Comparison of ENCODE assay signal across 18 cellular contexts in genomic region chr20:61289166-61289565, GRCh38. TPM values are rescaled to one million over a fixed set of nuclear protein-coding genes. Genes with fewer than 3 reads are reported as not detected.
DNase-seq lines count a peak whose midpoint lies in the region; ATAC-seq and TF ChIP-seq lines count a peak whose summit lies in the region.
"Had no signal": no experiment of that assay in that cellular context is flagged by ENCODE, and none has a peak within 500 bp of the region (broad histone marks: within the 10 kb centered on the region; RNA-seq: fewer than 3 reads in every experiment).

No MANE protein-coding gene starts in this region.

- no peaks in the 10 kb centered on the region for H3K27me3 ChIP-seq in layer of hippocampus (ENCODE audit: control insufficient read depth, insufficient read depth, low read length)
- H3K27me3 ChIP-seq: BE2C had no signal

- intact Hi-C loops in sciatic nerve (cut with DNase I), result no loop called here

- peak; percentile 58 for DNase-seq in chondrocyte (ENCODE audit: low spot score)
- no peak for DNase-seq in sciatic nerve (ENCODE audit: low spot score)
- no peak for DNase-seq in activated T-cell treated with anti-CD3 and anti-CD28 coated beads, Interleukin-2, amount 50 U/mL, for 72 hours
- no peak for DNase-seq in DMS53 treated with DMSO at 0.1 percent for 48 hours (lab: John Stamatoyannopoulos, UW; ENCODE audit: unreplicated experiment)
- no peak for DNase-seq in dermis blood vessel endothelial cell
- DNase-seq: ACHN; BE2C; CD4-positive, CD25-positive, alpha-beta regulatory T cell; CD8-positive, alpha-beta memory T cell; COR-L47; DMS 273 treated with DMSO at 0.1 percent for 48 hours; DMS53; HCEC 1CT had no signal

- H3K27ac ChIP-seq in layer of hippocampus (ENCODE audit: low read depth, low read length), result peak overlapping the region; percentile 83

- H3K4me1 Mint-ChIP-seq in chondrocyte (ENCODE audit: low read depth), result no peaks in the 10 kb centered on the region
- H3K4me1 Mint-ChIP-seq in activated T-cell treated with anti-CD3 and anti-CD28 coated beads, Interleukin-2, amount 50 U/mL, for 72 hours (ENCODE audit: low read depth), result no peaks in the 10 kb centered on the region
- H3K4me1 Mint-ChIP-seq: CD4-positive, CD25-positive, alpha-beta regulatory T cell; CD8-positive, alpha-beta memory T cell had no signal

- no peaks in the 10 kb centered on the region for H3K36me3 Mint-ChIP-seq in chondrocyte (ENCODE audit: low read depth)
- H3K36me3 Mint-ChIP-seq in activated T-cell treated with anti-CD3 and anti-CD28 coated beads, Interleukin-2, amount 50 U/mL, for 72 hours (ENCODE audit: insufficient read depth in 2 of 2), result peaks cover 0 to 2% of the 10 kb centered on the region in 2 donors
- H3K36me3 Mint-ChIP-seq: CD4-positive, CD25-positive, alpha-beta regulatory T cell; CD8-positive, alpha-beta memory T cell; IgD-negative memory B cell had no signal

- TF ChIP-seq CTCF in chondrocyte (IDR thresholded peaks at IDR 0.05), result no peak

- no peaks in the 10 kb centered on the region for H3K9me3 Mint-ChIP-seq in chondrocyte (ENCODE audit: low read depth)
- no peaks in the 10 kb centered on the region for H3K9me3 Mint-ChIP-seq in activated T-cell treated with anti-CD3 and anti-CD28 coated beads, Interleukin-2, amount 50 U/mL, for 72 hours

- H3K4me3 Mint-ChIP-seq in chondrocyte (ENCODE audit: unreplicated experiment), result no peak overlapping the region
- H3K4me3 Mint-ChIP-seq in activated T-cell treated with anti-CD3 and anti-CD28 coated beads, Interleukin-2, amount 50 U/mL, for 72 hours, result no peak overlapping the region
- H3K4me3 Mint-ChIP-seq: CD4-positive, CD25-positive, alpha-beta regulatory T cell; CD8-positive, alpha-beta memory T cell; GM23338; IgD-negative memory B cell had no signal

- no peaks in the 10 kb centered on the region for H3K27me3 Mint-ChIP-seq in chondrocyte (ENCODE audit: low read depth)
- no peaks in the 10 kb centered on the region for H3K27me3 Mint-ChIP-seq in activated T-cell treated with anti-CD3 and anti-CD28 coated beads, Interleukin-2, amount 50 U/mL, for 72 hours (ENCODE audit: low read depth)
- H3K27me3 Mint-ChIP-seq: CD4-positive, CD25-positive, alpha-beta regulatory T cell; CD8-positive, alpha-beta memory T cell; IgD-negative memory B cell had no signal

- peak; percentile 3 for ATAC-seq in sciatic nerve
- no peak for ATAC-seq in activated T-cell treated with anti-CD3 and anti-CD28 coated beads, Interleukin-2, amount 50 U/mL, for 72 hours (replicated peaks in 1 of 2)
- no peak for ATAC-seq in HG03439 (IDR thresholded peaks at IDR 0.05; ENCODE audit: unreplicated experiment)
- ATAC-seq: GM23338, HepG2 had no signal

- H3K27ac Mint-ChIP-seq in chondrocyte (ENCODE audit: unreplicated experiment), result no peak overlapping the region
- H3K27ac Mint-ChIP-seq in activated T-cell treated with anti-CD3 and anti-CD28 coated beads, Interleukin-2, amount 50 U/mL, for 72 hours, result no peak overlapping the region
- H3K27ac Mint-ChIP-seq: CD4-positive, CD25-positive, alpha-beta regulatory T cell; CD8-positive, alpha-beta memory T cell; GM23338; IgD-negative memory B cell had no signal

RNA-seq across cellular contexts. Expression of gene CDH4, which starts 37.1 kb away (rescaled TPM):
- 0.48 to 1.1 TPM (median 0.99 TPM) in 3 replicates for total RNA-seq in chondrocyte
- total RNA-seq in sciatic nerve, result 2.2 TPM
- under 1 TPM; 0.17 to 0.35 TPM for total RNA-seq in activated T-cell treated with anti-CD3 and anti-CD28 coated beads, Interleukin-2, amount 50 U/mL, for 72 hours
- total RNA-seq in dermis blood vessel endothelial cell, result 0.17 and 0.47 TPM in 2 replicates
- total RNA-seq: CD8-positive, alpha-beta memory T cell; HepG2 had no signal
